In the genomic region with DNA sequence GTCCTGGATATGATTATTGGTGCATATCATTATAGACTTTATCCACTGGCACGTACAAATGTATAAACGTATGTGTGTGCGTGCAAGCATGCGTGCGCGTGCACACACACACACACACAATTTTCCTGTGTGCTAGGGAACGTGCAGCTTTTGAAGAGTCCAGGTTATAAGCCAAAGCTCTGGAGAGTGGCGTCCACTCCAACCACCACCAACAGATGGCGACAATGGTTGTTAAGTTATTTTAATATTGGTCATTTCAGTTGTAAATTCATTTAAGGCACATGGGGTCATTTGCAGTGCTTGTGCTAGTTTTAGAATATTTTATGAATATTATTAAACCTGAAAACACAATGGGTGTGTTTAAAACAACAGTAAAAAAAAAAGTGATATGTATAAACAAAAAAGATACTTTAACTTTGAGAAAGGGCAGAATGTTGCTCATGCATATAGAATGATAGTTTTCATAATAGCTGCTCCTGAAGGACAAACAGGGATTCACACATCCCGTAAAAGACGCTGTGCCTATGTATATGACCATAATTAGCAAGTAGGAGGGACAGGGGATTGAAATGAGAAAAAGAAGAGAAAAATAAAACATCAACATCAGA, we compare ENCODE assay signal across 7 cellular contexts.
DNase-seq lines count a peak whose midpoint lies in the region; ATAC-seq and TF ChIP-seq lines count a peak whose summit lies in the region.

No MANE protein-coding gene starts in this region.

- no peak overlapping the region for H3K4me3 ChIP-seq in astrocyte of the spinal cord (ENCODE audit: low read depth, low read length)

- in situ Hi-C loops in astrocyte of the spinal cord (cut with HindIII; ENCODE audit: low sequenced_read_pairs), result no loop called here

- TF ChIP-seq CTCF in GM12872 (IDR thresholded peaks at IDR 0.05; ENCODE audit: insufficient read depth, low read depth, low read length), result peak; percentile 74
- TF ChIP-seq CTCF in astrocyte of the spinal cord (IDR thresholded peaks at IDR 0.05; ENCODE audit: low read depth, low read length), result peak; percentile 80

- DNase-seq in SK-N-DZ (ENCODE audit: low spot score), result peak; percentile 48
- DNase-seq in astrocyte of the spinal cord (ENCODE audit: low read depth, low spot score), result peak; percentile 74
- DNase-seq in iris pigment epithelial cell (ENCODE audit: low read depth), result peak; percentile 63
- peak; percentile 28 for DNase-seq in stimulated activated CD8-positive, alpha-beta memory T cell treated with anti-CD3 and anti-CD28 coated beads, Interleukin-12 subunit alpha, Interleukin-12 subunit beta, amount 100 ng/mL, for 1 hour (ENCODE audit: low read depth)

- ATAC-seq in HG03432 (IDR thresholded peaks at IDR 0.05; ENCODE audit: unreplicated experiment) (peak; percentile 65), HG03135 (IDR thresholded peaks at IDR 0.05; ENCODE audit: unreplicated experiment) (no peak)
